In the genomic region with DNA sequence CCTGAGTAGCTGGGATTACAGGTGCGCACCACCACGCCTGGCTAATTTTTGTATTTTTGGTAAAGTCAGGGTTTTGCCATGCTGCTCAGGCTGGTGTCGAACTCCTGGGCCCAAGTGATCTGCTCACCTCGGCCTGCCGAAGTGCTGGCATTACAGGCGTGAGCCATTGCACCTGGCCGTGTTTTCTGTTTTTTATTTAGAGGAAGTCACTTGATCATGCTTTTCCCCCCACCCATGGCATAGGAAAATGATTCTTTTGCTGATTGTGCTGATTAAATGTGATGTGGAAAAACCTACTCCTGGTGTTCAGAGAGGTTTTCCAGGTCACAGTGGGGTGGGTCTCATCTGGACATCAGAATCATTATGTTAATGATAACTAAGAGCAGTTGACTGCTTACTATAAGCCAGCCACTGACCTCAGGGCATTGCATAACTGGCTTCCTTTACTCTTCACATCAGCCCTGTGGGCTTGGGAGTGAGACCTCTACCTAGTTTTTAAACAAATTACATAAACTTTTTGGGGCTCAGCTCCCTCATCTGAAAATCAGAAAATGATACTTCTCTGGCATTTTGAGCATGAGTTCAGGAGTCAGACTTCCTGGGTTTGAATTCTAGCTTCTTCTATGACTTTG, we compare ENCODE assay signal across 12 cellular contexts.
DNase-seq lines count a peak whose midpoint lies in the region; ATAC-seq, FAIRE-seq and TF ChIP-seq lines count a peak whose summit lies in the region.
"Had no signal": no experiment of that assay in that cellular context is flagged by ENCODE, and none has a peak within 500 bp of the region (broad histone marks: within the 10 kb centered on the region; RNA-seq: fewer than 3 reads in every experiment).

No MANE protein-coding gene starts in this region.

- WGBS in A549 (ENCODE audit: missing lambda C conversion rate), result 94% methylated on average over 7 of the region's 7 CpGs
- 89 to 96% methylated on average over 7 of the region's 7 CpGs for WGBS in testis, 2 donors
- 98% methylated on average over 7 of the region's 7 CpGs for WGBS in smooth muscle cell (ENCODE audit: low lambda C conversion rate)

- H3K27me3 ChIP-seq in testis, result no peaks in the 10 kb centered on the region
- no peaks in the 10 kb centered on the region for H3K27me3 ChIP-seq in smooth muscle cell (ENCODE audit: low read depth)
- H3K27me3 ChIP-seq: ovary had no signal

- H3K9me3 Mint-ChIP-seq in Calu3 (ENCODE audit: low read depth, unreplicated experiment), result no peaks in the 10 kb centered on the region
- H3K9me3 Mint-ChIP-seq in activated CD4-positive, alpha-beta memory T cell treated with anti-CD3 and anti-CD28 coated beads for 36 hours, result no peaks in the 10 kb centered on the region

- no peaks in the 10 kb centered on the region for H4K20me1 ChIP-seq in smooth muscle cell (ENCODE audit: low read depth)

- H3K27me3 Mint-ChIP-seq in Calu3 (ENCODE audit: unreplicated experiment), result no peaks in the 10 kb centered on the region
- H3K27me3 Mint-ChIP-seq in activated CD4-positive, alpha-beta memory T cell treated with anti-CD3 and anti-CD28 coated beads for 36 hours, result no peaks in the 10 kb centered on the region

- TF ChIP-seq CTCF in A549 (IDR thresholded peaks at IDR 0.05) (no peak), Calu3 (IDR thresholded peaks at IDR 0.05; ENCODE audit: unreplicated experiment) (no peak), testis (IDR thresholded peaks at IDR 0.05) (no peak), smooth muscle cell (IDR thresholded peaks at IDR 0.05; ENCODE audit: borderline replicate concordance, insufficient read depth, poor library complexity, severe bottlenecking) (no peak)

- DNase-seq in A549 (ENCODE audit: low read depth in 1 of 2, low spot score in 1 of 2) (no peak), Calu3 (no peak), mesenteric fat pad (ENCODE audit: low spot score) (peak; percentile 11), testis (no peak), CD1c-positive myeloid dendritic cell (ENCODE audit: extremely low spot score) (no peak), NCI-H1436 treated with DMSO at 0.1 percent for 48 hours (lab: John Stamatoyannopoulos, UW) (no peak), smooth muscle cell (lab: John Stamatoyannopoulos, UW; ENCODE audit: unreplicated experiment) (no peak)
- DNase-seq in activated CD4-positive, alpha-beta memory T cell treated with anti-CD3 and anti-CD28 coated beads for 36 hours, result no peak
- DNase-seq: activated T-cell treated with anti-CD3 and anti-CD28 coated beads, Interleukin-2, amount 50 U/mL, for 1 hour; ovary had no signal

- no TSS peak for BruUV-seq in Calu3 (replicated peaks; lab: Mats Ljungman, UMichigan)

- H3K4me1 Mint-ChIP-seq in Calu3 (ENCODE audit: low read depth, unreplicated experiment), result peaks cover 68% of the 10 kb centered on the region
- H3K4me1 Mint-ChIP-seq in activated CD4-positive, alpha-beta memory T cell treated with anti-CD3 and anti-CD28 coated beads for 36 hours (ENCODE audit: low read depth), result peaks cover 67% of the 10 kb centered on the region

- H3K4me3 ChIP-seq in A549 (no peak overlapping the region), testis (no peak overlapping the region), smooth muscle cell (no peak overlapping the region)
- H3K4me3 ChIP-seq: lung, ovary had no signal

- H3K27ac ChIP-seq in A549, result peak overlapping the region; percentile 50 to 67; a peak in 5 of 6 replicates
- H3K27ac ChIP-seq in testis, result no peak overlapping the region
- no peak overlapping the region for H3K27ac ChIP-seq in smooth muscle cell (ENCODE audit: low read depth)
- H3K27ac ChIP-seq: ovary had no signal

- intact Hi-C loops in Calu3 (cut with micrococcal nuclease; ENCODE audit: unreplicated experiment), result loop anchor here (2.0 to 5.0 kb wide), 3 partner anchors 39 to 104 kb away; no protein-coding TSS in a partner anchor
- intact Hi-C loops in activated CD4-positive, alpha-beta memory T cell treated with anti-CD3 and anti-CD28 coated beads for 36 hours (cut with micrococcal nuclease), result loop anchor here (2.0 kb wide), 1 partner anchor 15 kb away; no protein-coding TSS in a partner anchor
- intact Hi-C loops in testis (cut with DNase I; ENCODE audit: low total_unique reads), result no loop called here

- H3F3A ChIP-seq in smooth muscle cell (ENCODE audit: low read depth), result no peaks in the 10 kb centered on the region

- POLR2A ChIA-PET in A549 (lab: Yijun Ruan, JAX), result interaction anchor here (1.3 kb wide), 1 partner anchor 68 kb away, joined by 3 read pairs; no protein-coding TSS in a partner anchor
- POLR2A ChIA-PET in activated CD4-positive, alpha-beta memory T cell treated with anti-CD3 and anti-CD28 coated beads for 36 hours (lab: Charles Lee), result interaction anchor here (0.6 to 1.2 kb wide), 5 partner anchors 8 to 72 kb away, joined by 3 to 7 read pairs (median 3); no protein-coding TSS in a partner anchor

- ATAC-seq in A549, result no peak

- no peak overlapping the region for H3K9ac ChIP-seq in smooth muscle cell (ENCODE audit: low read depth)

- H3K4me1 ChIP-seq in A549 (peaks cover 81% of the 10 kb centered on the region), testis (no peaks in the 10 kb centered on the region), smooth muscle cell (ENCODE audit: low read depth) (no peaks in the 10 kb centered on the region)

- peak overlapping the region; percentile 44 for H3K4me2 ChIP-seq in A549
- no peak overlapping the region for H3K4me2 ChIP-seq in smooth muscle cell

- peak overlapping the region; percentile 97 for H3K27ac Mint-ChIP-seq in Calu3 (ENCODE audit: unreplicated experiment)
- H3K27ac Mint-ChIP-seq in activated CD4-positive, alpha-beta memory T cell treated with anti-CD3 and anti-CD28 coated beads for 36 hours, result peak overlapping the region; percentile 40

- CTCF ChIA-PET in A549 (lab: Yijun Ruan, JAX) (interaction anchor here (0.9 to 1.2 kb wide), 4 partner anchors 22 to 116 kb away, joined by 3 to 4 read pairs (median 3); no protein-coding TSS in a partner anchor), Calu3 (lab: Charles Lee) (interaction anchor here (0.9 to 1.2 kb wide), 2 partner anchors 9 to 12 kb away, joined by 3 to 4 read pairs; no protein-coding TSS in a partner anchor)
- CTCF ChIA-PET in activated CD4-positive, alpha-beta memory T cell treated with anti-CD3 and anti-CD28 coated beads for 36 hours (lab: Charles Lee), result interaction anchor here (0.6 to 1.7 kb wide), 5 partner anchors 8 to 160 kb away, joined by 3 to 5 read pairs (median 3); no protein-coding TSS in a partner anchor

- H3K36me3 Mint-ChIP-seq in Calu3 (ENCODE audit: insufficient read depth, unreplicated experiment), result peaks cover 24% of the 10 kb centered on the region
- peaks cover 3% of the 10 kb centered on the region for H3K36me3 Mint-ChIP-seq in activated CD4-positive, alpha-beta memory T cell treated with anti-CD3 and anti-CD28 coated beads for 36 hours

- no peak overlapping the region for H2AFZ ChIP-seq in smooth muscle cell (ENCODE audit: low read depth)

- no peaks in the 10 kb centered on the region for H3K79me2 ChIP-seq in smooth muscle cell (ENCODE audit: low read depth)

- peak overlapping the region; percentile 60 for H3K4me3 Mint-ChIP-seq in Calu3 (ENCODE audit: low read depth, unreplicated experiment)
- no peak overlapping the region for H3K4me3 Mint-ChIP-seq in activated CD4-positive, alpha-beta memory T cell treated with anti-CD3 and anti-CD28 coated beads for 36 hours

- H3K36me3 ChIP-seq in testis (ENCODE audit: low read depth, missing control alignments) (no peaks in the 10 kb centered on the region), smooth muscle cell (ENCODE audit: low read depth) (no peaks in the 10 kb centered on the region)
- H3K36me3 ChIP-seq: ovary had no signal

- no peaks in the 10 kb centered on the region for H3K9me3 ChIP-seq in A549
- H3K9me3 ChIP-seq in testis, result no peaks in the 10 kb centered on the region
- no peaks in the 10 kb centered on the region for H3K9me3 ChIP-seq in smooth muscle cell (replicated peaks; ENCODE audit: low read depth)
- H3K9me3 ChIP-seq: ovary had no signal

- no peak for TF ChIP-seq EP300 in A549 (IDR thresholded peaks at IDR 0.05)

- no peak for TF ChIP-seq RAD21 in A549 (conservative IDR thresholded peaks at IDR 0.05 in 1 of 2, IDR thresholded peaks at IDR 0.05 in 1 of 2)

- no peak for FAIRE-seq in A549 (lab: Jason Lieb, UNC)
- FAIRE-seq: endometrium had no signal

- TF ChIP-seq POLR2A in A549 (IDR thresholded peaks at IDR 0.05; ENCODE audit: low read length) (no peak), testis (IDR thresholded peaks at IDR 0.05) (no peak)

TF ChIP-seq in A549, 52 proteins besides CTCF, POLR2A, EP300 and RAD21:
- TF ChIP-seq, protein P1, sequence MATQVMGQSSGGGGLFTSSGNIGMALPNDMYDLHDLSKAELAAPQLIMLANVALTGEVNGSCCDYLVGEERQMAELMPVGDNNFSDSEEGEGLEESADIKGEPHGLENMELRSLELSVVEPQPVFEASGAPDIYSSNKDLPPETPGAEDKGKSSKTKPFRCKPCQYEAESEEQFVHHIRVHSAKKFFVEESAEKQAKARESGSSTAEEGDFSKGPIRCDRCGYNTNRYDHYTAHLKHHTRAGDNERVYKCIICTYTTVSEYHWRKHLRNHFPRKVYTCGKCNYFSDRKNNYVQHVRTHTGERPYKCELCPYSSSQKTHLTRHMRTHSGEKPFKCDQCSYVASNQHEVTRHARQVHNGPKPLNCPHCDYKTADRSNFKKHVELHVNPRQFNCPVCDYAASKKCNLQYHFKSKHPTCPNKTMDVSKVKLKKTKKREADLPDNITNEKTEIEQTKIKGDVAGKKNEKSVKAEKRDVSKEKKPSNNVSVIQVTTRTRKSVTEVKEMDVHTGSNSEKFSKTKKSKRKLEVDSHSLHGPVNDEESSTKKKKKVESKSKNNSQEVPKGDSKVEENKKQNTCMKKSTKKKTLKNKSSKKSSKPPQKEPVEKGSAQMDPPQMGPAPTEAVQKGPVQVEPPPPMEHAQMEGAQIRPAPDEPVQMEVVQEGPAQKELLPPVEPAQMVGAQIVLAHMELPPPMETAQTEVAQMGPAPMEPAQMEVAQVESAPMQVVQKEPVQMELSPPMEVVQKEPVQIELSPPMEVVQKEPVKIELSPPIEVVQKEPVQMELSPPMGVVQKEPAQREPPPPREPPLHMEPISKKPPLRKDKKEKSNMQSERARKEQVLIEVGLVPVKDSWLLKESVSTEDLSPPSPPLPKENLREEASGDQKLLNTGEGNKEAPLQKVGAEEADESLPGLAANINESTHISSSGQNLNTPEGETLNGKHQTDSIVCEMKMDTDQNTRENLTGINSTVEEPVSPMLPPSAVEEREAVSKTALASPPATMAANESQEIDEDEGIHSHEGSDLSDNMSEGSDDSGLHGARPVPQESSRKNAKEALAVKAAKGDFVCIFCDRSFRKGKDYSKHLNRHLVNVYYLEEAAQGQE (IDR thresholded peaks at IDR 0.05), result no peak
- peak in 1 of 2 experiments; percentile 35; a peak in 1 of 4 replicates for TF ChIP-seq CEBPB (IDR thresholded peaks at IDR 0.05)
TF ChIP-seq in A549: peak in this region for 1.

Comparison
In these comparisons a context has a peak if more than half of its experiments do, and no peak if none do; other contexts are left out.
1. H3K27ac ChIP-seq: peak in A549 (2 of 2); none in testis (0 of 2) and smooth muscle cell (single experiment).